ENCODE assay signal across 25 cellular contexts in genomic region chr11:64353101-64353738, GRCh38. TPM values are rescaled to one million over a fixed set of nuclear protein-coding genes. Genes with fewer than 3 reads are reported as not detected.
DNase-seq lines count a peak whose midpoint lies in the region; ATAC-seq, FAIRE-seq and TF ChIP-seq lines count a peak whose summit lies in the region.
"Had no signal": no experiment of that assay in that cellular context is flagged by ENCODE, and none has a peak within 500 bp of the region (broad histone marks: within the 10 kb centered on the region; RNA-seq: fewer than 3 reads in every experiment).

No MANE protein-coding gene starts in this region.

- POLR2A ChIA-PET in GM12878 (lab: Charles Lee) = interaction anchor here (0.6 to 1.4 kb wide), 5 partner anchors 13 to 551 kb away, joined by 3 to 7 read pairs (median 4); partner anchors contain the start of genes PRDX5 and TRMT112

- no peak overlapping the region for H3K4me3 Mint-ChIP-seq in activated CD8-positive, alpha-beta memory T cell treated with anti-CD3 and anti-CD28 coated beads, Interleukin-2, amount 10 ng/mL, durations not matched to agents 7 days and 5 days
- H3K4me3 Mint-ChIP-seq: activated CD8-positive, alpha-beta T cell treated with anti-CD3 and anti-CD28 coated beads for 36 hours; activated naive CD4-positive, alpha-beta T cell treated with anti-CD3 and anti-CD28 coated beads for 36 hours; activated T-cell treated with anti-CD3 and anti-CD28 coated beads, Interleukin-2, amount 50 U/mL, for 4 hours; CD8-positive, alpha-beta memory T cell; WTC11 had no signal

- 90% methylated on average over 28 of the region's 33 CpGs for WGBS in GM12878 (ENCODE audit: insufficient coverage, insufficient replicate concordance, low lambda C conversion rate, missing lambda C conversion rate)

- peaks cover 22% of the 10 kb centered on the region; the same call in 1 of the 2 replicates for H4K20me1 ChIP-seq in BLaER1
- H4K20me1 ChIP-seq in GM12878 (ENCODE audit: control insufficient read depth, insufficient read depth) = no peaks in the 10 kb centered on the region

- RAD21 ChIA-PET in GM12878 (lab: Charles Lee; ENCODE audit: unreplicated experiment) = interaction anchor here (0.6 to 9.7 kb wide), 3 partner anchors 12 to 149 kb away, joined by 3 to 176 read pairs (median 53); partner anchors contain the start of genes CCDC88B, PRDX5 and TRMT112

- no peaks in the 10 kb centered on the region for H3K27me3 Mint-ChIP-seq in activated CD8-positive, alpha-beta memory T cell treated with anti-CD3 and anti-CD28 coated beads, Interleukin-2, amount 10 ng/mL, durations not matched to agents 7 days and 5 days
- H3K27me3 Mint-ChIP-seq: activated CD8-positive, alpha-beta T cell treated with anti-CD3 and anti-CD28 coated beads for 36 hours; CD8-positive, alpha-beta memory T cell had no signal

- no peak; the same call in 1 of the 2 replicates for TF ChIP-seq POLR2A in GM12878 (IDR thresholded peaks at IDR 0.05; ENCODE audit: low read depth, low read length)

- CTCF ChIA-PET in GM12878 (lab: Yijun Ruan, JAX) = interaction anchor here (0.6 to 7.3 kb wide), 8 partner anchors 13 to 1576 kb away, joined by 3 to 143 read pairs (median 3); partner anchors contain the start of genes CATSPERZ, CCDC88B, ESRRA and PRDX5
- CTCF ChIA-PET in activated CD8-positive, alpha-beta memory T cell treated with anti-CD3 and anti-CD28 coated beads, Interleukin-2, amount 10 ng/mL, durations not matched to agents 7 days and 5 days (lab: Charles Lee) = interaction anchor here (0.6 to 4.3 kb wide), 6 partner anchors 10 to 127 kb away, joined by 3 to 18 read pairs (median 4); partner anchors contain the start of genes PRDX5 and TRMT112

- SMC1A ChIA-PET in GM12878 (lab: Charles Lee; ENCODE audit: uncharacterized antibody, unreplicated experiment) = interaction anchor here (0.9 to 1.3 kb wide), 2 partner anchors 10 to 49 kb away, joined by 3 read pairs; no protein-coding TSS in a partner anchor

- no peak for TF ChIP-seq EP300 in GM12878 (IDR thresholded peaks at IDR 0.05; ENCODE audit: borderline replicate concordance in 1 of 2, control insufficient read depth in 1 of 2, low read depth in 2 of 2, low read length in 2 of 2)

- no peaks in the 10 kb centered on the region for H3K36me3 ChIP-seq in BLaER1
- no peaks in the 10 kb centered on the region for H3K36me3 ChIP-seq in H7 (replicated peaks; ENCODE audit: control insufficient read depth, insufficient read depth, low read length)
- H3K36me3 ChIP-seq in GM12878 (ENCODE audit: control insufficient read depth in 2 of 2, insufficient read depth in 2 of 2, low read length in 1 of 2) = peaks cover 0 to 6% of the 10 kb centered on the region in 2 experiments; a peak in 2 of 4 replicates

- H3K27ac ChIP-seq in BLaER1 (peak overlapping the region; percentile 83), GM12878 (ENCODE audit: control insufficient read depth, insufficient read depth) (no peak overlapping the region)
- H3K27ac ChIP-seq: neutrophil, PC-9, upper lobe of left lung had no signal

- H3K9me3 Mint-ChIP-seq in activated CD8-positive, alpha-beta memory T cell treated with anti-CD3 and anti-CD28 coated beads, Interleukin-2, amount 10 ng/mL, durations not matched to agents 7 days and 5 days (ENCODE audit: low read depth) = no peaks in the 10 kb centered on the region
- H3K9me3 Mint-ChIP-seq: activated CD8-positive, alpha-beta T cell treated with anti-CD3 and anti-CD28 coated beads for 36 hours; activated naive CD4-positive, alpha-beta T cell treated with anti-CD3 and anti-CD28 coated beads for 36 hours; activated T-cell treated with anti-CD3 and anti-CD28 coated beads, Interleukin-2, amount 50 U/mL, for 4 hours; CD8-positive, alpha-beta memory T cell; WTC11 had no signal

- in situ Hi-C loops in GM12878 (cut with MboI) = no loop called here

- no peaks in the 10 kb centered on the region for H3K79me2 ChIP-seq in GM12878 (ENCODE audit: control insufficient read depth, insufficient read depth, low read length)

- TF ChIP-seq CTCF in GM12878 (IDR thresholded peaks at IDR 0.05 in 2 of 3, conservative IDR thresholded peaks at IDR 0.05 in 1 of 3; ENCODE audit: control insufficient read depth in 2 of 3, extremely low read depth in 1 of 3, insufficient read depth in 1 of 3, low read depth in 3 of 3, low read length in 3 of 3) = no peak

- H3K4me1 ChIP-seq in BLaER1 (peaks cover 99% of the 10 kb centered on the region), GM12878 (ENCODE audit: control insufficient read depth, insufficient read depth, low read length) (peaks cover 1% of the 10 kb centered on the region; the same call in 1 of the 2 replicates)

- H2AFZ ChIP-seq in GM12878 (ENCODE audit: control insufficient read depth, low read depth, low read length) = no peak overlapping the region
- H2AFZ ChIP-seq: PC-9 had no signal

- H3K9ac ChIP-seq in BLaER1 (peak overlapping the region; percentile 66; the same call in 1 of the 2 replicates), GM12878 (ENCODE audit: control insufficient read depth, insufficient read depth, low read length) (no peak overlapping the region)

- DNase-seq in H7 = peak; percentile 60
- DNase-seq in NCI-H345 treated with DMSO at 0.1 percent for 48 hours (lab: John Stamatoyannopoulos, UW; ENCODE audit: unreplicated experiment) = peak; percentile 84
- DNase-seq in GM12878 (ENCODE audit: low read depth, low spot score) = no peak
- DNase-seq in HT-29 (ENCODE audit: low spot score) = no peak
- DNase-seq in activated CD8-positive, alpha-beta memory T cell treated with anti-CD3 and anti-CD28 coated beads, Interleukin-2, amount 10 ng/mL, durations not matched to agents 7 days and 5 days = no peak
- DNase-seq in T-helper 1 cell = no peak
- no peak for DNase-seq in cortex of kidney (lab: John Stamatoyannopoulos, UW)
- DNase-seq: activated CD8-positive, alpha-beta T cell treated with anti-CD3 and anti-CD28 coated beads for 36 hours; activated naive CD4-positive, alpha-beta T cell treated with anti-CD3 and anti-CD28 coated beads for 36 hours; activated T-cell treated with anti-CD3 and anti-CD28 coated beads, Interleukin-2, amount 50 U/mL, for 4 hours; CD8-positive, alpha-beta memory T cell; EL; foreskin melanocyte; NCI-H1436; NCI-H526 treated with DMSO at 0.1 percent for 48 hours; PC-9; spleen had no signal

- H3K4me1 Mint-ChIP-seq in activated CD8-positive, alpha-beta memory T cell treated with anti-CD3 and anti-CD28 coated beads, Interleukin-2, amount 10 ng/mL, durations not matched to agents 7 days and 5 days = peaks cover 14% of the 10 kb centered on the region

- intact Hi-C loops in GM12878 (cut with micrococcal nuclease; ENCODE audit: unreplicated experiment) = no loop called here

- H3K9me3 ChIP-seq in BLaER1 (no peaks in the 10 kb centered on the region), GM12878 (replicated peaks; ENCODE audit: control insufficient read depth, insufficient read depth, low read length) (no peaks in the 10 kb centered on the region)
- H3K9me3 ChIP-seq: neutrophil, spleen, upper lobe of left lung had no signal

- TSS peak; percentile 45 for BruUV-seq in GM12878 (replicated peaks; lab: Mats Ljungman, UMichigan)

- no peak for TF ChIP-seq RAD21 in GM12878 (IDR thresholded peaks at IDR 0.05; ENCODE audit: insufficient read depth, low read depth, low read length)

- H3K4me3 ChIP-seq in BLaER1 = no peak overlapping the region
- no peak overlapping the region for H3K4me3 ChIP-seq in H7 (ENCODE audit: insufficient read depth, low read depth, low read length)
- H3K4me3 ChIP-seq in GM12878 = no peak overlapping the region
- H3K4me3 ChIP-seq: lung, PC-9, upper lobe of left lung had no signal

- H3K27me3 ChIP-seq in BLaER1 (no peaks in the 10 kb centered on the region), H7 (ENCODE audit: control insufficient read depth, insufficient read depth, low read length) (no peaks in the 10 kb centered on the region), GM12878 (replicated peaks in 1 of 2; ENCODE audit: control insufficient read depth in 2 of 2, insufficient read depth in 2 of 2, low read length in 1 of 2) (no peaks in the 10 kb centered on the region)
- H3K27me3 ChIP-seq: neutrophil, spleen, upper lobe of left lung had no signal

- H3K4me2 ChIP-seq in BLaER1 (peak overlapping the region; percentile 98), GM12878 (ENCODE audit: control insufficient read depth, insufficient read depth) (no peak overlapping the region)
- H3K4me2 ChIP-seq: PC-9 had no signal

- ATAC-seq in GM12878 = no peak
- ATAC-seq in activated CD8-positive, alpha-beta memory T cell treated with anti-CD3 and anti-CD28 coated beads, Interleukin-2, amount 10 ng/mL, durations not matched to agents 7 days and 5 days = no peak
- ATAC-seq: activated CD8-positive, alpha-beta T cell treated with anti-CD3 and anti-CD28 coated beads for 36 hours; activated T-cell treated with anti-CD3 and anti-CD28 coated beads, Interleukin-2, amount 50 U/mL, for 4 hours; HCT116; WTC11 had no signal

- peaks cover 5% of the 10 kb centered on the region for H3K36me3 Mint-ChIP-seq in activated CD8-positive, alpha-beta memory T cell treated with anti-CD3 and anti-CD28 coated beads, Interleukin-2, amount 10 ng/mL, durations not matched to agents 7 days and 5 days
- H3K36me3 Mint-ChIP-seq: WTC11 had no signal

- H3K27ac Mint-ChIP-seq in activated CD8-positive, alpha-beta memory T cell treated with anti-CD3 and anti-CD28 coated beads, Interleukin-2, amount 10 ng/mL, durations not matched to agents 7 days and 5 days = no peak overlapping the region
- H3K27ac Mint-ChIP-seq: activated CD8-positive, alpha-beta T cell treated with anti-CD3 and anti-CD28 coated beads for 36 hours; activated naive CD4-positive, alpha-beta T cell treated with anti-CD3 and anti-CD28 coated beads for 36 hours; WTC11 had no signal

- FAIRE-seq in GM12878 (lab: Jason Lieb, UNC) = no peak
- FAIRE-seq: GM18507, islet of Langerhans had no signal

RNA-seq across cellular contexts. Expression of gene RPS6KA4, which starts 5.7 kb away (rescaled TPM):
- total RNA-seq in H7 (2014; rRNA removed; shearing (Covaris generic)) = 16.0 and 17.6 TPM in 2 replicates
- total RNA-seq in GM12878 (2013; cell fraction: nucleolus; rRNA removed) = 35.4 and 44.3 TPM in 2 replicates
- total RNA-seq in GM12878 (2014; rRNA removed) (25.3 and 27.4 TPM in 2 replicates), GM12878 (2014; rRNA removed; fragmentation: Illumina TruSeq; extraction: Trizol) (11.1 and 11.3 TPM in 2 replicates), GM12878 (2021) (25.7 and 32.6 TPM in 2 replicates)
- 9.7 TPM for polyA plus RNA-seq in GM12878 (2011; ENCODE audit: low read depth)
- polyA plus RNA-seq in GM12878 (2011; rRNA removed) (10.1 and 20.4 TPM in 2 replicates), GM12878 (2014; fragmentation: Illumina TruSeq; extraction: Trizol) (3.4 and 7.4 TPM in 2 replicates), GM12878 (2014; fragmentation: Nextera tagmentation; extraction: Ambion mirVana) (under 1 TPM; 0.34 to 0.73 TPM), GM12878 (2014; rRNA removed) (24.5 and 27.2 TPM in 2 replicates), GM12878 (2016; fragmentation: Nextera tagmentation; extraction: Ambion mirVana) (10 to 100 TPM; 10.4 to 11.3 TPM)
- 25.4 and 38.2 TPM in 2 replicates for polyA plus RNA-seq in GM12878 (2011; cell fraction: cytosol; rRNA removed)
- polyA plus RNA-seq in GM12878 (2011; cell fraction: nucleus; rRNA removed) = 58.5 and 77.3 TPM in 2 replicates
- polyA plus RNA-seq in GM12878 (2012) = 11.2 and 13.9 TPM in 2 replicates
- polyA minus RNA-seq in GM12878 (2011; rRNA and poly(A)+ RNA removed) = 20.4 and 40.7 TPM in 2 replicates
- polyA minus RNA-seq in GM12878 (2011; cell fraction: cytosol; rRNA and poly(A)+ RNA removed) = 20.2 and 21.6 TPM in 2 replicates
- 22.6 and 37.3 TPM in 2 replicates for polyA minus RNA-seq in GM12878 (2011; cell fraction: nucleus; rRNA and poly(A)+ RNA removed)
- 149 and 158 TPM in 2 replicates for total RNA-seq in HT-29 (2014; rRNA removed; shearing (Covaris generic))
- total RNA-seq in activated CD8-positive, alpha-beta memory T cell treated with anti-CD3 and anti-CD28 coated beads, Interleukin-2, amount 10 ng/mL, durations not matched to agents 7 days and 5 days = 10 to 100 TPM; 31.1 to 41.9 TPM

RNA-seq across cellular contexts. Expression of gene CCDC88B, which starts 13.2 kb away (rescaled TPM):
- 7.7 and 9.9 TPM in 2 replicates for total RNA-seq in H7 (2014; rRNA removed; shearing (Covaris generic))
- 51.8 and 63.6 TPM in 2 replicates for total RNA-seq in GM12878 (2013; cell fraction: nucleolus; rRNA removed)
- total RNA-seq in GM12878 (2014; rRNA removed) = 38.7 and 41.6 TPM in 2 replicates
- 18.9 and 21.8 TPM in 2 replicates for total RNA-seq in GM12878 (2014; rRNA removed; fragmentation: Illumina TruSeq; extraction: Trizol)
- total RNA-seq in GM12878 (2021) = 55.5 and 66.0 TPM in 2 replicates
- polyA plus RNA-seq in GM12878 (2011; ENCODE audit: low read depth) = 32.3 TPM
- 8.7 and 18.2 TPM in 2 replicates for polyA plus RNA-seq in GM12878 (2011; rRNA removed)
- polyA plus RNA-seq in GM12878 (2011; cell fraction: cytosol; rRNA removed) = 19.2 and 34.6 TPM in 2 replicates
- polyA plus RNA-seq in GM12878 (2011; cell fraction: nucleus; rRNA removed) = 125 and 191 TPM in 2 replicates
- polyA plus RNA-seq in GM12878 (2012) = 63.0 and 81.8 TPM in 2 replicates
- polyA plus RNA-seq in GM12878 (2014; fragmentation: Illumina TruSeq; extraction: Trizol) = 5.0 and 13.8 TPM in 2 replicates
- 1 to 10 TPM in 1 of 2 experiments, under 1 TPM in 1; 0.24 to 2.8 TPM for polyA plus RNA-seq in GM12878 (2014; fragmentation: Nextera tagmentation; extraction: Ambion mirVana)
- polyA plus RNA-seq in GM12878 (2014; rRNA removed) = 55.2 and 66.0 TPM in 2 replicates
- polyA plus RNA-seq in GM12878 (2016; fragmentation: Nextera tagmentation; extraction: Ambion mirVana) = 10 to 100 TPM; 13.6 to 20.2 TPM
- 3.9 and 13.7 TPM in 2 replicates for polyA minus RNA-seq in GM12878 (2011; rRNA and poly(A)+ RNA removed)
- polyA minus RNA-seq in GM12878 (2011; cell fraction: cytosol; rRNA and poly(A)+ RNA removed) = 16.8 and 19.4 TPM in 2 replicates
- polyA minus RNA-seq in GM12878 (2011; cell fraction: nucleus; rRNA and poly(A)+ RNA removed) = 10.4 and 19.1 TPM in 2 replicates
- 11.4 and 12.8 TPM in 2 replicates for total RNA-seq in HT-29 (2014; rRNA removed; shearing (Covaris generic))
- total RNA-seq in activated CD8-positive, alpha-beta memory T cell treated with anti-CD3 and anti-CD28 coated beads, Interleukin-2, amount 10 ng/mL, durations not matched to agents 7 days and 5 days = 100 to 1,000 TPM; 152 to 164 TPM

RNA-seq across cellular contexts. Expression of gene PRDX5, which starts 35.3 kb away (rescaled TPM):
- total RNA-seq in H7 (2014; rRNA removed; shearing (Covaris generic)) = 272 and 303 TPM in 2 replicates
- 10.4 and 10.9 TPM in 2 replicates for total RNA-seq in GM12878 (2013; cell fraction: nucleolus; rRNA removed)
- 238 and 248 TPM in 2 replicates for total RNA-seq in GM12878 (2014; rRNA removed)
- 198 and 206 TPM in 2 replicates for total RNA-seq in GM12878 (2014; rRNA removed; fragmentation: Illumina TruSeq; extraction: Trizol)
- total RNA-seq in GM12878 (2021) = 202 and 214 TPM in 2 replicates
- polyA plus RNA-seq in GM12878 (2011; ENCODE audit: low read depth) = 146 TPM
- 265 and 406 TPM in 2 replicates for polyA plus RNA-seq in GM12878 (2011; rRNA removed)
- 562 and 645 TPM in 2 replicates for polyA plus RNA-seq in GM12878 (2011; cell fraction: cytosol; rRNA removed)
- polyA plus RNA-seq in GM12878 (2011; cell fraction: nucleus; rRNA removed) = 193 and 238 TPM in 2 replicates
- 242 and 335 TPM in 2 replicates for polyA plus RNA-seq in GM12878 (2012)
- 110 and 241 TPM in 2 replicates for polyA plus RNA-seq in GM12878 (2014; fragmentation: Illumina TruSeq; extraction: Trizol)
- 100 to 1,000 TPM in 1 of 2 experiments, 10 to 100 TPM in 1; 95.7 to 203 TPM for polyA plus RNA-seq in GM12878 (2014; fragmentation: Nextera tagmentation; extraction: Ambion mirVana)
- polyA plus RNA-seq in GM12878 (2014; rRNA removed) = 341 and 351 TPM in 2 replicates
- 100 to 1,000 TPM; 324 to 357 TPM for polyA plus RNA-seq in GM12878 (2016; fragmentation: Nextera tagmentation; extraction: Ambion mirVana)
- 97.0 and 167 TPM in 2 replicates for polyA minus RNA-seq in GM12878 (2011; rRNA and poly(A)+ RNA removed)
- 55.5 and 58.4 TPM in 2 replicates for polyA minus RNA-seq in GM12878 (2011; cell fraction: cytosol; rRNA and poly(A)+ RNA removed)
- polyA minus RNA-seq in GM12878 (2011; cell fraction: nucleus; rRNA and poly(A)+ RNA removed) = 13.3 and 26.9 TPM in 2 replicates
- total RNA-seq in HT-29 (2014; rRNA removed; shearing (Covaris generic)) = 254 and 276 TPM in 2 replicates
- 100 to 1,000 TPM; 125 to 163 TPM for total RNA-seq in activated CD8-positive, alpha-beta memory T cell treated with anti-CD3 and anti-CD28 coated beads, Interleukin-2, amount 10 ng/mL, durations not matched to agents 7 days and 5 days

RNA-seq across cellular contexts. Expression of gene TRMT112, which starts 35.9 kb away (rescaled TPM):
- total RNA-seq in H7 (2014; rRNA removed; shearing (Covaris generic)) = 261 and 314 TPM in 2 replicates
- total RNA-seq in GM12878 (2013; cell fraction: nucleolus; rRNA removed) = 21.2 and 22.0 TPM in 2 replicates
- total RNA-seq in GM12878 (2014; rRNA removed) (252 and 288 TPM in 2 replicates), GM12878 (2014; rRNA removed; fragmentation: Illumina TruSeq; extraction: Trizol) (212 and 217 TPM in 2 replicates), GM12878 (2021) (210 and 220 TPM in 2 replicates)
- 376 TPM for polyA plus RNA-seq in GM12878 (2011; ENCODE audit: low read depth)
- polyA plus RNA-seq in GM12878 (2011; rRNA removed) (300 and 394 TPM in 2 replicates), GM12878 (2014; fragmentation: Illumina TruSeq; extraction: Trizol) (96.2 and 220 TPM in 2 replicates), GM12878 (2014; fragmentation: Nextera tagmentation; extraction: Ambion mirVana) (100 to 1,000 TPM; 322 to 331 TPM), GM12878 (2014; rRNA removed) (294 and 320 TPM in 2 replicates), GM12878 (2016; fragmentation: Nextera tagmentation; extraction: Ambion mirVana) (100 to 1,000 TPM; 411 to 455 TPM)
- 444 and 476 TPM in 2 replicates for polyA plus RNA-seq in GM12878 (2011; cell fraction: cytosol; rRNA removed)
- polyA plus RNA-seq in GM12878 (2011; cell fraction: nucleus; rRNA removed) = 172 and 214 TPM in 2 replicates
- polyA plus RNA-seq in GM12878 (2012) = 296 and 388 TPM in 2 replicates
- 54.2 and 99.4 TPM in 2 replicates for polyA minus RNA-seq in GM12878 (2011; rRNA and poly(A)+ RNA removed)
- 89.2 and 95.6 TPM in 2 replicates for polyA minus RNA-seq in GM12878 (2011; cell fraction: cytosol; rRNA and poly(A)+ RNA removed)
- polyA minus RNA-seq in GM12878 (2011; cell fraction: nucleus; rRNA and poly(A)+ RNA removed) = 32.3 and 46.0 TPM in 2 replicates
- 503 and 525 TPM in 2 replicates for total RNA-seq in HT-29 (2014; rRNA removed; shearing (Covaris generic))
- total RNA-seq in activated CD8-positive, alpha-beta memory T cell treated with anti-CD3 and anti-CD28 coated beads, Interleukin-2, amount 10 ng/mL, durations not matched to agents 7 days and 5 days = 100 to 1,000 TPM; 134 to 153 TPM

RNA-seq across cellular contexts. Expression of gene ESRRA, which starts 47.9 kb away (rescaled TPM):
- 80.5 and 94.8 TPM in 2 replicates for total RNA-seq in H7 (2014; rRNA removed; shearing (Covaris generic))
- 18.8 and 21.2 TPM in 2 replicates for total RNA-seq in GM12878 (2013; cell fraction: nucleolus; rRNA removed)
- total RNA-seq in GM12878 (2014; rRNA removed) (34.9 and 40.7 TPM in 2 replicates), GM12878 (2014; rRNA removed; fragmentation: Illumina TruSeq; extraction: Trizol) (12.3 and 12.7 TPM in 2 replicates), GM12878 (2021) (41.7 and 48.9 TPM in 2 replicates)
- 3.8 TPM for polyA plus RNA-seq in GM12878 (2011; ENCODE audit: low read depth)
- polyA plus RNA-seq in GM12878 (2011; rRNA removed) (6.4 and 10.9 TPM in 2 replicates), GM12878 (2014; fragmentation: Illumina TruSeq; extraction: Trizol) (1.5 and 7.0 TPM in 2 replicates), GM12878 (2014; fragmentation: Nextera tagmentation; extraction: Ambion mirVana) (under 1 TPM; 0.32 to 0.55 TPM), GM12878 (2014; rRNA removed) (32.7 and 45.0 TPM in 2 replicates), GM12878 (2016; fragmentation: Nextera tagmentation; extraction: Ambion mirVana) (10 to 100 TPM; 12.4 to 23.3 TPM)
- 16.8 and 24.8 TPM in 2 replicates for polyA plus RNA-seq in GM12878 (2011; cell fraction: cytosol; rRNA removed)
- 24.4 and 36.6 TPM in 2 replicates for polyA plus RNA-seq in GM12878 (2011; cell fraction: nucleus; rRNA removed)
- 10.7 and 14.9 TPM in 2 replicates for polyA plus RNA-seq in GM12878 (2012)
- polyA minus RNA-seq in GM12878 (2011; rRNA and poly(A)+ RNA removed) = 7.6 and 17.4 TPM in 2 replicates
- 8.6 and 10.6 TPM in 2 replicates for polyA minus RNA-seq in GM12878 (2011; cell fraction: cytosol; rRNA and poly(A)+ RNA removed)
- 7.3 and 17.8 TPM in 2 replicates for polyA minus RNA-seq in GM12878 (2011; cell fraction: nucleus; rRNA and poly(A)+ RNA removed)
- total RNA-seq in HT-29 (2014; rRNA removed; shearing (Covaris generic)) = 180 TPM in 2 replicates
- 10 to 100 TPM; 46.6 to 54.0 TPM for total RNA-seq in activated CD8-positive, alpha-beta memory T cell treated with anti-CD3 and anti-CD28 coated beads, Interleukin-2, amount 10 ng/mL, durations not matched to agents 7 days and 5 days

Comparison
In these comparisons a context has a peak if more than half of its experiments do, and no peak if none do; other contexts are left out.
1. DNase-seq: peak in H7 (single experiment) and NCI-H345 treated with DMSO at 0.1 percent for 48 hours (single experiment); none in GM12878 (single experiment), HT-29 (single experiment), activated CD8-positive, alpha-beta memory T cell treated with anti-CD3 and anti-CD28 coated beads, Interleukin-2, amount 10 ng/mL, durations not matched to agents 7 days and 5 days (single experiment), T-helper 1 cell (0 of 5) and cortex of kidney (single experiment).